10 cellular contexts compared by ENCODE assay signal in genomic region chr15:85785887-85786777, GRCh38. TPM values are rescaled to one million over a fixed set of nuclear protein-coding genes. Genes with fewer than 3 reads are reported as not detected.
DNase-seq lines count a peak whose midpoint lies in the region; ATAC-seq and TF ChIP-seq lines count a peak whose summit lies in the region.
"Had no signal": no experiment of that assay in that cellular context is flagged by ENCODE, and none has a peak within 500 bp of the region (broad histone marks: within the 10 kb centered on the region; RNA-seq: fewer than 3 reads in every experiment).

No MANE protein-coding gene starts in this region.

- H3K4me1 ChIP-seq in tibial nerve: peaks cover 0 to 25% (median 11%) of the 10 kb centered on the region in 4 donors

- no peaks in the 10 kb centered on the region for H3K27me3 ChIP-seq in tibial nerve
- H3K27me3 ChIP-seq: upper lobe of left lung had no signal

- ATAC-seq in GM18868 (IDR thresholded peaks at IDR 0.05; ENCODE audit: unreplicated experiment) (peak; percentile 10), HG03135 (IDR thresholded peaks at IDR 0.05; ENCODE audit: unreplicated experiment) (no peak)
- ATAC-seq in stimulated activated naive CD8-positive, alpha-beta T cell treated with anti-CD3 and anti-CD28 coated beads, Interleukin-15, Interleukin-2, amounts not matched to agents 100 U/mL and 50 U/mL, for 24 hours: peak; percentile 24

- peak overlapping the region; percentile 77 for H3K27ac Mint-ChIP-seq in activated naive CD8-positive, alpha-beta T cell
- H3K27ac Mint-ChIP-seq: IgD-negative memory B cell had no signal

- no peak overlapping the region for H3K4me3 ChIP-seq in tibial nerve
- H3K4me3 ChIP-seq: upper lobe of left lung had no signal

- H3K36me3 ChIP-seq in tibial nerve: no peaks in the 10 kb centered on the region
- H3K36me3 ChIP-seq: upper lobe of left lung had no signal

- WGBS in tibial nerve, 2 donors: 58 to 63% methylated on average over 10 of the region's 10 CpGs

- no peak for TF ChIP-seq CTCF in tibial nerve (IDR thresholded peaks at IDR 0.05)

- H3K27ac ChIP-seq in tibial nerve: no peak overlapping the region
- H3K27ac ChIP-seq: upper lobe of left lung had no signal

- H3K9me3 ChIP-seq in tibial nerve: no peaks in the 10 kb centered on the region
- H3K9me3 ChIP-seq: upper lobe of left lung had no signal

- DNase-seq in NCI-H2029 (lab: John Stamatoyannopoulos, UW) (peak; percentile 67), hepatic stellate cell (ENCODE audit: low spot score) (peak; percentile 74), tibial nerve (ENCODE audit: low spot score in 2 of 2) (no peak)
- DNase-seq in stimulated activated naive CD8-positive, alpha-beta T cell treated with anti-CD3 and anti-CD28 coated beads, Interleukin-15, Interleukin-2, amounts not matched to agents 100 U/mL and 50 U/mL, for 24 hours: no peak
- DNase-seq in activated CD4-positive, alpha-beta T cell treated with anti-CD3 and anti-CD28 coated beads for 1 hour: no peak
- DNase-seq: upper lobe of left lung had no signal

- no peaks in the 10 kb centered on the region for H3K9me3 Mint-ChIP-seq in activated naive CD8-positive, alpha-beta T cell (ENCODE audit: low read depth)
- H3K9me3 Mint-ChIP-seq: IgD-negative memory B cell had no signal

- TF ChIP-seq EP300 in tibial nerve (IDR thresholded peaks at IDR 0.05): no peak

- no peak for TF ChIP-seq POLR2A in tibial nerve (IDR thresholded peaks at IDR 0.05)

- H3K36me3 Mint-ChIP-seq in activated naive CD8-positive, alpha-beta T cell: no peaks in the 10 kb centered on the region
- H3K36me3 Mint-ChIP-seq: IgD-negative memory B cell had no signal

- H3K27me3 Mint-ChIP-seq in activated naive CD8-positive, alpha-beta T cell: no peaks in the 10 kb centered on the region
- H3K27me3 Mint-ChIP-seq: IgD-negative memory B cell had no signal

- H3K4me1 Mint-ChIP-seq in activated naive CD8-positive, alpha-beta T cell (ENCODE audit: low read depth): peaks cover 48% of the 10 kb centered on the region

- H3K4me3 Mint-ChIP-seq in activated naive CD8-positive, alpha-beta T cell: peak overlapping the region; percentile 38

RNA-seq across cellular contexts. Expression of gene KLHL25, which starts 8.6 kb away (rescaled TPM):
- 10 to 100 TPM in 3 of 4 donors, 1 to 10 TPM in 1; 8.4 to 34.2 (median 12.6) TPM for total RNA-seq in tibial nerve

Comparison
In these comparisons a context has a peak if more than half of its experiments do, and no peak if none do; other contexts are left out.
1. DNase-seq: peak in NCI-H2029 (single experiment) and hepatic stellate cell (single experiment); none in stimulated activated naive CD8-positive, alpha-beta T cell treated with anti-CD3 and anti-CD28 coated beads, Interleukin-15, Interleukin-2, amounts not matched to agents 100 U/mL and 50 U/mL, for 24 hours (single experiment), activated CD4-positive, alpha-beta T cell treated with anti-CD3 and anti-CD28 coated beads for 1 hour (single experiment) and tibial nerve (0 of 2).